Comparison of ENCODE assay signal across 10 cellular contexts in the genomic region with DNA sequence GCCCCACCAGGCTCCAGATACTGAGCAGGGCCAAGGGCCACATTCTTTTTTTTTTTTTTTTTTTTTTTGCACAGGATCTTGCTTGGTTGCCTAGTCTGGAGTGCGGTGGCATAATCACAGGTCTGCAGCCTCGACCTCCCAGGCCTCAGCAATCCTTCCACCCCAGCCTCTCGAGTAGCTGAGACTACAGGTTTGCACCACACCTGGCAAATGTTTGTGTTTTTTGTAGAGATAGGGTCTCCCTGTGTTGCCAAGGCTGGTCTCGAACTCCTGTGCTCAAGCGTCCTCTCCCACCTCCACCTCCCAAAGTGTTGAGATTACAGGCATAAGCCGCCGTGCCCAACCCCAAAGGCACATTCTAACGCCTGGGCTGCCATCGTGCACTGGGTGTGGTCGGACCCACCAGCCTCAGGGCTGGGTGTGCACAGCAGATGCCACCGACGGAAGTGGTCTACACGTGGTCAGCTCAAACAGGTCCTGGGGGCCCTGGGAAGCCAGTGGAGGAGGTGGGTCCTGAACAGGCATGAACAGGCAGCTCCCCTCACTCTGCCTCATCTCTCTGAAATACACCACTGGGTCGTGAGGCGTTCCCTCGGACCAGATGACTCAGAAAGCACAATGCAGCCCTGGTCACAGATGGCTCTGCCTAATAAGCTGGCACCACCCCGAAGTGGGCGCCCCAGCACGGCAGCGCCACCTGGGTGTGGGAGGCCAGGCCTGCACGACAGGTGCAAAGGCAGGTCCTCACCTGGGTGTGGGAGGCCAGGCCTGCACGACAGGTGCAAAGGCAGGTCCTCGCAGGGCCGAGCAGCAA. TPM values are rescaled to one million over a fixed set of nuclear protein-coding genes. Genes with fewer than 3 reads are reported as not detected.
DNase-seq lines count a peak whose midpoint lies in the region; ATAC-seq and TF ChIP-seq lines count a peak whose summit lies in the region.
"Had no signal": no experiment of that assay in that cellular context is flagged by ENCODE, and none has a peak within 500 bp of the region (broad histone marks: within the 10 kb centered on the region; RNA-seq: fewer than 3 reads in every experiment).

No MANE protein-coding gene starts in this region.

- H3K27ac Mint-ChIP-seq in activated CD8-positive, alpha-beta T cell treated with anti-CD3 and anti-CD28 coated beads, Interleukin-2, amount 10 ng/mL, durations not matched to agents 7 days and 5 days = no peak overlapping the region
- H3K27ac Mint-ChIP-seq: activated naive CD4-positive, alpha-beta T cell treated with anti-CD3 and anti-CD28 coated beads, Interleukin-2, amount 50 U/mL, for 24 hours; stimulated activated naive CD8-positive, alpha-beta T cell treated with anti-CD3 and anti-CD28 coated beads, Interleukin-15, Interleukin-2, amounts not matched to agents 100 ng/mL and 50 ng/mL, for 24 hours had no signal

- peak; percentile 65 for TF ChIP-seq CTCF in GM12873 (IDR thresholded peaks at IDR 0.05; ENCODE audit: insufficient read depth, low read depth, low read length, missing control alignments)

- peaks cover 31% of the 10 kb centered on the region for H3K27me3 Mint-ChIP-seq in activated CD8-positive, alpha-beta T cell treated with anti-CD3 and anti-CD28 coated beads, Interleukin-2, amount 10 ng/mL, durations not matched to agents 7 days and 5 days (ENCODE audit: low read depth)

- H3K9me3 Mint-ChIP-seq in activated CD8-positive, alpha-beta T cell treated with anti-CD3 and anti-CD28 coated beads, Interleukin-2, amount 10 ng/mL, durations not matched to agents 7 days and 5 days (ENCODE audit: insufficient read depth) = no peaks in the 10 kb centered on the region
- H3K9me3 Mint-ChIP-seq: activated naive CD4-positive, alpha-beta T cell treated with anti-CD3 and anti-CD28 coated beads, Interleukin-2, amount 50 U/mL, for 24 hours had no signal

- CTCF ChIA-PET in activated CD8-positive, alpha-beta T cell treated with anti-CD3 and anti-CD28 coated beads, Interleukin-2, amount 10 ng/mL, durations not matched to agents 7 days and 5 days (lab: Charles Lee) = interaction anchor here (0.9 to 7.3 kb wide), 10 partner anchors 55 to 157 kb away, joined by 3 to 49 read pairs (median 4); a partner anchor contains a TSS

- H3K4me3 Mint-ChIP-seq in activated CD8-positive, alpha-beta T cell treated with anti-CD3 and anti-CD28 coated beads, Interleukin-2, amount 10 ng/mL, durations not matched to agents 7 days and 5 days = no peak overlapping the region
- H3K4me3 Mint-ChIP-seq: activated naive CD4-positive, alpha-beta T cell treated with anti-CD3 and anti-CD28 coated beads, Interleukin-2, amount 50 U/mL, for 24 hours; stimulated activated naive CD8-positive, alpha-beta T cell treated with anti-CD3 and anti-CD28 coated beads, Interleukin-15, Interleukin-2, amounts not matched to agents 100 ng/mL and 50 ng/mL, for 24 hours had no signal

- peaks cover 23% of the 10 kb centered on the region for H3K4me1 Mint-ChIP-seq in activated CD8-positive, alpha-beta T cell treated with anti-CD3 and anti-CD28 coated beads, Interleukin-2, amount 10 ng/mL, durations not matched to agents 7 days and 5 days (ENCODE audit: low read depth)

- POLR2A ChIA-PET in activated CD8-positive, alpha-beta T cell treated with anti-CD3 and anti-CD28 coated beads, Interleukin-2, amount 10 ng/mL, durations not matched to agents 7 days and 5 days (lab: Charles Lee) = interaction anchor here (0.9 to 1.2 kb wide), 3 partner anchors 47 to 153 kb away, joined by 3 to 5 read pairs (median 4); no protein-coding TSS in a partner anchor

- ATAC-seq in activated CD8-positive, alpha-beta T cell treated with anti-CD3 and anti-CD28 coated beads, Interleukin-2, amount 10 ng/mL, durations not matched to agents 7 days and 5 days = peak; percentile 76
- ATAC-seq in HG02840 (IDR thresholded peaks at IDR 0.05; ENCODE audit: low FRiP score, unreplicated experiment) (no peak), GM19023 (IDR thresholded peaks at IDR 0.05; ENCODE audit: unreplicated experiment) (no peak), GM21528 (IDR thresholded peaks at IDR 0.05; ENCODE audit: low FRiP score, unreplicated experiment) (no peak)

- peaks cover 2% of the 10 kb centered on the region for H3K36me3 Mint-ChIP-seq in activated CD8-positive, alpha-beta T cell treated with anti-CD3 and anti-CD28 coated beads, Interleukin-2, amount 10 ng/mL, durations not matched to agents 7 days and 5 days (ENCODE audit: low read depth)
- H3K36me3 Mint-ChIP-seq: activated naive CD4-positive, alpha-beta T cell treated with anti-CD3 and anti-CD28 coated beads, Interleukin-2, amount 50 U/mL, for 24 hours had no signal

- DNase-seq in NCI-H1694 (lab: John Stamatoyannopoulos, UW) (peak; percentile 57), germinal center (ENCODE audit: low spot score) (peak; percentile 74)
- peak; percentile 65 for DNase-seq in activated CD8-positive, alpha-beta T cell treated with anti-CD3 and anti-CD28 coated beads, Interleukin-2, amount 10 ng/mL, durations not matched to agents 7 days and 5 days
- peak; percentile 54 for DNase-seq in stimulated activated CD4-positive, alpha-beta T cell treated with anti-CD3 and anti-CD28 coated beads, Interleukin-1b, Interleukin-23, amount 100 ng/mL, for 48 hours

RNA-seq across cellular contexts. Expression of a gene that starts 5.1 kb away (rescaled TPM):
- under 1 TPM; 0.26 to 0.52 TPM for total RNA-seq in activated CD8-positive, alpha-beta T cell treated with anti-CD3 and anti-CD28 coated beads, Interleukin-2, amount 10 ng/mL, durations not matched to agents 7 days and 5 days

RNA-seq across cellular contexts. Expression of a gene that starts 29.9 kb away (rescaled TPM):
- under 1 TPM in 1 of 2 experiments, not detected in 1; 0.13 TPM for total RNA-seq in activated CD8-positive, alpha-beta T cell treated with anti-CD3 and anti-CD28 coated beads, Interleukin-2, amount 10 ng/mL, durations not matched to agents 7 days and 5 days

RNA-seq across cellular contexts. Expression of a gene that starts 43.5 kb away (rescaled TPM):
- total RNA-seq in activated CD8-positive, alpha-beta T cell treated with anti-CD3 and anti-CD28 coated beads, Interleukin-2, amount 10 ng/mL, durations not matched to agents 7 days and 5 days = 100 to 1,000 TPM; 174 to 182 TPM

RNA-seq across cellular contexts. Expression of a gene that starts 50.3 kb away (rescaled TPM):
- total RNA-seq in activated CD8-positive, alpha-beta T cell treated with anti-CD3 and anti-CD28 coated beads, Interleukin-2, amount 10 ng/mL, durations not matched to agents 7 days and 5 days = 1,000 to 10,000 TPM; 1,265 to 1,278 TPM

RNA-seq across cellular contexts. Expression of a gene that starts 50.6 kb away (rescaled TPM):
- total RNA-seq in activated CD8-positive, alpha-beta T cell treated with anti-CD3 and anti-CD28 coated beads, Interleukin-2, amount 10 ng/mL, durations not matched to agents 7 days and 5 days = 100 to 1,000 TPM; 160 to 168 TPM
